In genomic region chr18:13620206-13620672, GRCh38 we compare ENCODE assay signal across 26 cellular contexts.
DNase-seq lines count a peak whose midpoint lies in the region; ATAC-seq and TF ChIP-seq lines count a peak whose summit lies in the region.
"Had no signal": no experiment of that assay in that cellular context is flagged by ENCODE, and none has a peak within 500 bp of the region (broad histone marks: within the 10 kb centered on the region; RNA-seq: fewer than 3 reads in every experiment).

No MANE protein-coding gene starts in this region.

- no peaks in the 10 kb centered on the region for H3K79me2 ChIP-seq in mesendoderm (ENCODE audit: control insufficient read depth, insufficient read depth, low read length)
- H3K79me2 ChIP-seq in trophoblast cell (ENCODE audit: control insufficient read depth, insufficient read depth, low read length, poor library complexity): no peaks in the 10 kb centered on the region

- no peak for DNase-seq in activated CD8-positive, alpha-beta T cell treated with anti-CD3 and anti-CD28 coated beads, Interleukin-2, amount 10 ng/mL, durations not matched to agents 7 days and 5 days
- DNase-seq in activated CD8-positive, alpha-beta T cell treated with anti-CD3 and anti-CD28 coated beads for 36 hours: no peak
- DNase-seq in mesendoderm (peak; percentile 21), superior temporal gyrus (ENCODE audit: extremely low spot score) (peak; percentile 21), putamen (ENCODE audit: low spot score) (no peak), trophoblast cell (no peak)
- DNase-seq: activated CD4-positive, alpha-beta T cell treated with anti-CD3 and anti-CD28 coated beads, Interleukin-2, amount 50 U/mL, for 48 hours; activated naive CD4-positive, alpha-beta T cell treated with anti-CD3 and anti-CD28 coated beads for 36 hours; activated T-cell treated with anti-CD3 and anti-CD28 coated beads, Interleukin-2, amount 50 U/mL, for 1 hour; EL; foreskin fibroblast; heart right ventricle; immature natural killer cell; mucosa of descending colon; NCI-H2107; NK-92 treated with Interleukin-12 subunit alpha and Interleukin-12 subunit beta, amount 100 ng/mL, for 24 hours; psoas muscle; stimulated activated CD4-positive, alpha-beta T cell treated with anti-CD3 and anti-CD28 coated beads, Interleukin-2, amount 100 ng/mL, for 48 hours; stimulated activated naive CD4-positive, alpha-beta T cell treated with Interleukin-2 at 50 U/mL for 16 hours had no signal

- H2BK15ac ChIP-seq in mesendoderm (replicated peaks; ENCODE audit: low read depth): no peak overlapping the region

- H3K79me1 ChIP-seq in mesendoderm (ENCODE audit: low read length) (no peaks in the 10 kb centered on the region), trophoblast cell (ENCODE audit: low read length) (no peaks in the 10 kb centered on the region)

- H3K4me3 ChIP-seq in mesendoderm (ENCODE audit: low read length) (no peak overlapping the region), trophoblast cell (ENCODE audit: low read depth, low read length) (no peak overlapping the region)
- H3K4me3 ChIP-seq: heart right ventricle, mucosa of descending colon, Peyer's patch, psoas muscle, smooth muscle cell had no signal

- H2BK5ac ChIP-seq in mesendoderm (ENCODE audit: low read length) (no peak overlapping the region), trophoblast cell (ENCODE audit: low read depth, low read length, poor library complexity) (no peak overlapping the region)

- no peak overlapping the region for H4K5ac ChIP-seq in mesendoderm (ENCODE audit: low read length)

- H4K12ac ChIP-seq in trophoblast cell (ENCODE audit: low read depth, low read length): no peak overlapping the region

- H3K9ac ChIP-seq in mesendoderm (ENCODE audit: low read length) (no peak overlapping the region), trophoblast cell (ENCODE audit: low read length) (no peak overlapping the region)

- H3K27ac ChIP-seq in angular gyrus (ENCODE audit: low read depth, low read length): peak overlapping the region; percentile 81
- no peak overlapping the region for H3K27ac ChIP-seq in mesendoderm (ENCODE audit: low read depth, low read length)
- no peak overlapping the region for H3K27ac ChIP-seq in trophoblast cell (ENCODE audit: low read depth, low read length)
- H3K27ac ChIP-seq: heart right ventricle, Peyer's patch, psoas muscle had no signal

- peaks cover 43% of the 10 kb centered on the region for H3K4me1 Mint-ChIP-seq in activated CD8-positive, alpha-beta T cell treated with anti-CD3 and anti-CD28 coated beads, Interleukin-2, amount 10 ng/mL, durations not matched to agents 7 days and 5 days (ENCODE audit: low read depth)
- H3K4me1 Mint-ChIP-seq in activated CD8-positive, alpha-beta T cell treated with anti-CD3 and anti-CD28 coated beads for 36 hours (ENCODE audit: low read depth): peaks cover 41% of the 10 kb centered on the region

- TF ChIP-seq CTCF in activated CD8-positive, alpha-beta T cell treated with anti-CD3 and anti-CD28 coated beads for 36 hours (IDR thresholded peaks at IDR 0.05): no peak

- no peak for TF ChIP-seq POLR2A in GM18505 (IDR thresholded peaks at IDR 0.05; ENCODE audit: borderline replicate concordance, extremely low read depth, insufficient read depth, insufficient read length)

- CTCF ChIA-PET in activated CD8-positive, alpha-beta T cell treated with anti-CD3 and anti-CD28 coated beads, Interleukin-2, amount 10 ng/mL, durations not matched to agents 7 days and 5 days (lab: Charles Lee): no interaction called here
- CTCF ChIA-PET in activated CD8-positive, alpha-beta T cell treated with anti-CD3 and anti-CD28 coated beads for 36 hours (lab: Charles Lee): interaction anchor here (1.4 kb wide), 1 partner anchor 9 kb away, joined by 5 read pairs; no protein-coding TSS in a partner anchor

- no peaks in the 10 kb centered on the region for H3K9me3 Mint-ChIP-seq in activated CD8-positive, alpha-beta T cell treated with anti-CD3 and anti-CD28 coated beads, Interleukin-2, amount 10 ng/mL, durations not matched to agents 7 days and 5 days (ENCODE audit: insufficient read depth)
- H3K9me3 Mint-ChIP-seq in activated CD8-positive, alpha-beta T cell treated with anti-CD3 and anti-CD28 coated beads for 36 hours: no peaks in the 10 kb centered on the region
- H3K9me3 Mint-ChIP-seq: activated naive CD4-positive, alpha-beta T cell treated with anti-CD3 and anti-CD28 coated beads for 36 hours; central memory CD8-positive, alpha-beta T cell; immature natural killer cell; neural crest cell; type B pancreatic cell had no signal

- H4K8ac ChIP-seq in mesendoderm (ENCODE audit: low read depth, low read length): no peak overlapping the region
- no peak overlapping the region for H4K8ac ChIP-seq in trophoblast cell (ENCODE audit: low read depth, low read length)

- H3K18ac ChIP-seq in mesendoderm (ENCODE audit: low read length): no peak overlapping the region
- H3K18ac ChIP-seq in trophoblast cell (ENCODE audit: low read length): no peak overlapping the region

- H3K4me2 ChIP-seq in mesendoderm (ENCODE audit: low read length): no peak overlapping the region
- H3K4me2 ChIP-seq in trophoblast cell (ENCODE audit: low read length): no peak overlapping the region
- H3K4me2 ChIP-seq: smooth muscle cell had no signal

- no peak overlapping the region for H3K56ac ChIP-seq in mesendoderm (ENCODE audit: low read length)

- H4K91ac ChIP-seq in trophoblast cell (ENCODE audit: low read depth, low read length): no peak overlapping the region

- intact Hi-C loops in activated CD8-positive, alpha-beta T cell treated with anti-CD3 and anti-CD28 coated beads for 36 hours (cut with micrococcal nuclease): no loop called here

- POLR2A ChIA-PET in activated CD8-positive, alpha-beta T cell treated with anti-CD3 and anti-CD28 coated beads, Interleukin-2, amount 10 ng/mL, durations not matched to agents 7 days and 5 days (lab: Charles Lee): no interaction called here
- POLR2A ChIA-PET in activated CD8-positive, alpha-beta T cell treated with anti-CD3 and anti-CD28 coated beads for 36 hours (lab: Charles Lee): no interaction called here

- no CpG with 5 or more reads among the region's 10 CpGs for WGBS in mesendoderm (ENCODE audit: extremely low coverage, insufficient coverage, low lambda C conversion rate)
- WGBS in trophoblast cell (ENCODE audit: extremely low coverage, insufficient coverage, insufficient read length): no CpG with 5 or more reads among the region's 10 CpGs

- no peak overlapping the region for H3K4me3 Mint-ChIP-seq in activated CD8-positive, alpha-beta T cell treated with anti-CD3 and anti-CD28 coated beads, Interleukin-2, amount 10 ng/mL, durations not matched to agents 7 days and 5 days
- no peak overlapping the region for H3K4me3 Mint-ChIP-seq in activated CD8-positive, alpha-beta T cell treated with anti-CD3 and anti-CD28 coated beads for 36 hours
- H3K4me3 Mint-ChIP-seq: activated naive CD4-positive, alpha-beta T cell treated with anti-CD3 and anti-CD28 coated beads for 36 hours; central memory CD8-positive, alpha-beta T cell; immature natural killer cell; neural crest cell; type B pancreatic cell had no signal

- H2BK120ac ChIP-seq in mesendoderm (ENCODE audit: low read depth, low read length) (no peak overlapping the region), trophoblast cell (ENCODE audit: insufficient read depth, low read length, poor library complexity) (no peak overlapping the region)

- no peak overlapping the region for H2BK12ac ChIP-seq in trophoblast cell (ENCODE audit: low read length)

- no peaks in the 10 kb centered on the region for H3K27me3 Mint-ChIP-seq in activated CD8-positive, alpha-beta T cell treated with anti-CD3 and anti-CD28 coated beads, Interleukin-2, amount 10 ng/mL, durations not matched to agents 7 days and 5 days (ENCODE audit: low read depth)
- no peaks in the 10 kb centered on the region for H3K27me3 Mint-ChIP-seq in activated CD8-positive, alpha-beta T cell treated with anti-CD3 and anti-CD28 coated beads for 36 hours
- H3K27me3 Mint-ChIP-seq: central memory CD8-positive, alpha-beta T cell had no signal

- ATAC-seq in activated CD8-positive, alpha-beta T cell treated with anti-CD3 and anti-CD28 coated beads, Interleukin-2, amount 10 ng/mL, durations not matched to agents 7 days and 5 days: no peak
- no peak for ATAC-seq in activated CD8-positive, alpha-beta T cell treated with anti-CD3 and anti-CD28 coated beads for 36 hours
- ATAC-seq in GM18505 (IDR thresholded peaks at IDR 0.05; ENCODE audit: unreplicated experiment): no peak
- ATAC-seq: heart right ventricle, mucosa of descending colon, psoas muscle had no signal

- H3K14ac ChIP-seq in trophoblast cell (ENCODE audit: low read length): no peak overlapping the region

- H3K27me3 ChIP-seq in mesendoderm (ENCODE audit: insufficient read depth, low read length, poor library complexity): no peaks in the 10 kb centered on the region
- no peaks in the 10 kb centered on the region for H3K27me3 ChIP-seq in trophoblast cell (ENCODE audit: insufficient read depth, low read length)
- H3K27me3 ChIP-seq: heart right ventricle, Peyer's patch had no signal

- no peaks in the 10 kb centered on the region for H3K4me1 ChIP-seq in mesendoderm (ENCODE audit: control insufficient read depth, low read depth, low read length)
- H3K4me1 ChIP-seq in trophoblast cell (ENCODE audit: control insufficient read depth in 1 of 2, insufficient read depth in 2 of 2, low read length in 2 of 2): no peaks in the 10 kb centered on the region

- H3K36me3 Mint-ChIP-seq in activated CD8-positive, alpha-beta T cell treated with anti-CD3 and anti-CD28 coated beads, Interleukin-2, amount 10 ng/mL, durations not matched to agents 7 days and 5 days (ENCODE audit: low read depth): peaks cover 24% of the 10 kb centered on the region
- peaks cover 10% of the 10 kb centered on the region for H3K36me3 Mint-ChIP-seq in activated CD8-positive, alpha-beta T cell treated with anti-CD3 and anti-CD28 coated beads for 36 hours (ENCODE audit: low read depth)
- H3K36me3 Mint-ChIP-seq: type B pancreatic cell had no signal

- H3K36me3 ChIP-seq in mesendoderm (ENCODE audit: control insufficient read depth, insufficient read depth, low read length): no peaks in the 10 kb centered on the region
- no peaks in the 10 kb centered on the region for H3K36me3 ChIP-seq in trophoblast cell (ENCODE audit: control insufficient read depth in 1 of 2, insufficient read depth in 2 of 2, low read length in 2 of 2)

- no peak overlapping the region for H3K23ac ChIP-seq in mesendoderm (ENCODE audit: low read length)
- no peak overlapping the region for H3K23ac ChIP-seq in trophoblast cell (ENCODE audit: low read length)

- H3K9me3 ChIP-seq in trophoblast cell (ENCODE audit: insufficient read depth, low read depth, low read length): peaks cover 3% of the 10 kb centered on the region
- H3K9me3 ChIP-seq: heart right ventricle, mucosa of descending colon, Peyer's patch, psoas muscle had no signal

- no peak overlapping the region for H2AFZ ChIP-seq in trophoblast cell (ENCODE audit: insufficient read depth, low read length, poor library complexity)

- H3K4ac ChIP-seq in mesendoderm (ENCODE audit: low read depth, low read length) (no peak overlapping the region), trophoblast cell (ENCODE audit: low read depth, low read length) (no peak overlapping the region)

- H3K27ac Mint-ChIP-seq in activated CD8-positive, alpha-beta T cell treated with anti-CD3 and anti-CD28 coated beads, Interleukin-2, amount 10 ng/mL, durations not matched to agents 7 days and 5 days: peak overlapping the region; percentile 37
- H3K27ac Mint-ChIP-seq in activated CD8-positive, alpha-beta T cell treated with anti-CD3 and anti-CD28 coated beads for 36 hours: no peak overlapping the region
- H3K27ac Mint-ChIP-seq: activated naive CD4-positive, alpha-beta T cell treated with anti-CD3 and anti-CD28 coated beads for 36 hours; immature natural killer cell; type B pancreatic cell had no signal

- H2AK5ac ChIP-seq in mesendoderm (ENCODE audit: low read length) (no peak overlapping the region), trophoblast cell (ENCODE audit: low read length) (no peak overlapping the region)

Comparison
In these comparisons a context has a peak if more than half of its experiments do, and no peak if none do; other contexts are left out.
1. DNase-seq: peak in mesendoderm (single experiment) and superior temporal gyrus (single experiment); none in activated CD8-positive, alpha-beta T cell treated with anti-CD3 and anti-CD28 coated beads, Interleukin-2, amount 10 ng/mL, durations not matched to agents 7 days and 5 days (single experiment), activated CD8-positive, alpha-beta T cell treated with anti-CD3 and anti-CD28 coated beads for 36 hours (single experiment), putamen (single experiment) and trophoblast cell (0 of 2).